ENCODE assay signal across 11 cellular contexts in genomic region chr17:28193241-28193640, GRCh38.
A peak's percentile ranks its signal among the peaks of the same experiment; 100 is the strongest.
DNase-seq lines count a peak whose midpoint lies in the region; ATAC-seq, FAIRE-seq and TF ChIP-seq lines count a peak whose summit lies in the region.
"Had no signal": no experiment of that assay in that cellular context is flagged by ENCODE, and none has a peak within 500 bp of the region (broad histone marks: within the 10 kb centered on the region; RNA-seq: fewer than 3 reads in every experiment).

No MANE protein-coding gene starts in this region.

- H3K9me3 ChIP-seq in endodermal cell (ENCODE audit: control insufficient read depth, low read length) (no peaks in the 10 kb centered on the region), pancreas (no peaks in the 10 kb centered on the region), kidney (ENCODE audit: control insufficient read depth in 1 of 2, low read length in 2 of 2) (no peaks in the 10 kb centered on the region), gastroesophageal sphincter (no peaks in the 10 kb centered on the region)
- H3K9me3 ChIP-seq: vagina had no signal

- 75 to 79% methylated on average over 2 to 3 of the region's 3 CpGs for WGBS in endodermal cell (ENCODE audit: insufficient coverage in 1 of 2, insufficient read length in 1 of 2), 2 experiments
- WGBS in pancreas, 2 donors: 37 to 49% methylated on average over 3 of the region's 3 CpGs
- WGBS in gastroesophageal sphincter (ENCODE audit: low coverage in 1 of 2), 2 donors: 50 to 70% methylated on average over 3 of the region's 3 CpGs

- TF ChIP-seq POLR2A in gastroesophageal sphincter (IDR thresholded peaks at IDR 0.05): no peak

- H3K36me3 Mint-ChIP-seq in endodermal cell (ENCODE audit: low read depth): peaks cover 47% of the 10 kb centered on the region

- H3K27me3 ChIP-seq in endodermal cell (ENCODE audit: control insufficient read depth, insufficient read depth, low read length, poor library complexity, severe bottlenecking): no peaks in the 10 kb centered on the region
- no peaks in the 10 kb centered on the region for H3K27me3 ChIP-seq in pancreas
- no peaks in the 10 kb centered on the region for H3K27me3 ChIP-seq in gastroesophageal sphincter
- H3K27me3 ChIP-seq: vagina had no signal

- peak in 3 of 4 donors; percentile 57 to 61 (median 58) for ATAC-seq in pancreas
- no peak for ATAC-seq in gastroesophageal sphincter

- H3K4me3 Mint-ChIP-seq in endodermal cell: no peak overlapping the region

- H3K9ac ChIP-seq in endodermal cell (ENCODE audit: extremely low read depth, low read length, poor library complexity, severe bottlenecking): no peak overlapping the region
- H3K9ac ChIP-seq in kidney (ENCODE audit: low read length in 2 of 2): no peak overlapping the region

- H3K4me3 ChIP-seq in endodermal cell (ENCODE audit: low read length) (no peak overlapping the region), pancreas (no peak overlapping the region), kidney (ENCODE audit: low read length in 2 of 2) (no peak overlapping the region), gastroesophageal sphincter (no peak overlapping the region)
- H3K4me3 ChIP-seq: vagina had no signal

- TF ChIP-seq CTCF in D721Med (IDR thresholded peaks at IDR 0.05; ENCODE audit: insufficient read depth, missing control alignments) (peak; percentile 33), endodermal cell (conservative IDR thresholded peaks at IDR 0.05) (peak; percentile 12), pancreas (IDR thresholded peaks at IDR 0.05) (no peak), kidney (IDR thresholded peaks at IDR 0.05; ENCODE audit: borderline replicate concordance, extremely low read depth, insufficient read depth) (no peak), gastroesophageal sphincter (IDR thresholded peaks at IDR 0.05) (no peak)

- H3K27ac ChIP-seq in endodermal cell (ENCODE audit: low read depth, low read length) (no peak overlapping the region), pancreas (no peak overlapping the region), kidney (ENCODE audit: low read depth in 2 of 2, low read length in 2 of 2) (peak overlapping the region in 1 of 2 donors; percentile 41), gastroesophageal sphincter (no peak overlapping the region)
- H3K27ac ChIP-seq: C4-2B, vagina had no signal

- FAIRE-seq in D721Med (lab: Jason Lieb, UNC) (no peak), pancreas (lab: Jason Lieb, UNC) (no peak), kidney (lab: Jason Lieb, UNC) (no peak)

- peaks cover 18% of the 10 kb centered on the region for H3K4me1 Mint-ChIP-seq in endodermal cell

- H3K36me3 ChIP-seq in endodermal cell (ENCODE audit: control insufficient read depth, insufficient read depth, low read length): peaks cover 64% of the 10 kb centered on the region
- H3K36me3 ChIP-seq in pancreas: no peaks in the 10 kb centered on the region
- peaks cover 0 to 6% of the 10 kb centered on the region in 2 donors for H3K36me3 ChIP-seq in kidney (ENCODE audit: control insufficient read depth in 1 of 2, insufficient read depth in 2 of 2, low read length in 2 of 2)
- peaks cover 0 to 77% of the 10 kb centered on the region in 2 donors for H3K36me3 ChIP-seq in gastroesophageal sphincter

- intact Hi-C loops in pancreas (cut with DNase I) (no loop called here), kidney (cut with DNase I) (no loop called here)

- no peaks in the 10 kb centered on the region for H3K9me3 Mint-ChIP-seq in endodermal cell

- TF ChIP-seq EP300 in gastroesophageal sphincter (IDR thresholded peaks at IDR 0.05): no peak

- H3K4me1 ChIP-seq in endodermal cell (ENCODE audit: control insufficient read depth, insufficient read depth, low read length) (peaks cover 4% of the 10 kb centered on the region), pancreas (peaks cover 0 to 9% (median 0%) of the 10 kb centered on the region in 3 donors), kidney (ENCODE audit: control insufficient read depth in 1 of 2, insufficient read depth in 1 of 2, low read depth in 1 of 2, low read length in 2 of 2) (peaks cover 0 to 2% of the 10 kb centered on the region in 2 donors), gastroesophageal sphincter (no peaks in the 10 kb centered on the region)
- H3K4me1 ChIP-seq: vagina had no signal

- DNase-seq in D721Med (ENCODE audit: insufficient read length, low spot score) (no peak), NCI-H69 (lab: John Stamatoyannopoulos, UW) (peak; percentile 38), endodermal cell (peak; percentile 56), pancreas (peak in 1 of 6 donors; percentile 32), kidney (no peak), NCI-H510A (lab: John Stamatoyannopoulos, UW) (no peak), retina (no peak)
- DNase-seq: T-helper 1 cell had no signal

- H3K27me3 Mint-ChIP-seq in endodermal cell (ENCODE audit: insufficient read depth): no peaks in the 10 kb centered on the region

- peak overlapping the region; percentile 18 for H3K27ac Mint-ChIP-seq in endodermal cell

Comparison
In these comparisons a context has a peak if more than half of its experiments do, and no peak if none do; other contexts are left out.
1. DNase-seq: peak in NCI-H69 (single experiment) and endodermal cell (single experiment); none in D721Med (single experiment), kidney (single experiment), NCI-H510A (single experiment) and retina (single experiment).
2. CTCF ChIP-seq: peak in D721Med (single experiment) and endodermal cell (single experiment); none in pancreas (0 of 4), kidney (single experiment) and gastroesophageal sphincter (0 of 4).